Comparison of ENCODE assay signal across 14 cellular contexts in the genomic region with DNA sequence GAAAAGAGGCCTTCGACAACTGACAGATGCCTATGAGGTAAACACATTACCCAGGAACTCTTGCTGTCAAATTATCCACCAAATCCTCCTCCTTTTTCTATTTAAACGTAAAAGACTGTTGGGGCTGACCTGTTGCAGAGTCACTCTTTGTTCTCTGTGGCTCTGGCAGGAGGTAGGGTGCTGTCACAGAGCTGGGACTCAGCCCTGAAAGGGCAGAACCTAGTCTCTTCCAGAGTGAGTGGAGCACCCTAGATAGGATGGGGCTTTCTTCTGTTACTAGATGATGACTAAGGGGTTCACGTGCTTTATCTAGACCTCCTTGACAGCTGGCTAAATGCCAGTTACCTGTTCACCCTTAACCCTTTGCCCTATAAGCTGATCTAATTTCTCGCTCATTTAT. TPM values are rescaled to one million over a fixed set of nuclear protein-coding genes. Genes with fewer than 3 reads are reported as not detected.
DNase-seq lines count a peak whose midpoint lies in the region; ATAC-seq and TF ChIP-seq lines count a peak whose summit lies in the region.
"Had no signal": no experiment of that assay in that cellular context is flagged by ENCODE, and none has a peak within 500 bp of the region (broad histone marks: within the 10 kb centered on the region; RNA-seq: fewer than 3 reads in every experiment).

No MANE protein-coding gene starts in this region.

- CTCF ChIA-PET in A673 (lab: Charles Lee) = no interaction called here

- DNase-seq in left ventricle myocardium superior (no peak), left cardiac atrium (no peak), left lobe of liver (ENCODE audit: low spot score) (peak; percentile 32), psoas muscle (no peak), A673 (ENCODE audit: low spot score) (no peak), foreskin melanocyte (no peak)
- DNase-seq: Calu3; CD4-positive, alpha-beta T cell; DMS79; GM23248 had no signal

- WGBS in psoas muscle, 3 donors = 79 to 96% (median 84%) methylated on average over 4 of the region's 4 CpGs

- intact Hi-C loops in left ventricle myocardium superior (cut with micrococcal nuclease) = no loop called here
- intact Hi-C loops in left cardiac atrium (cut with DNase I) = no loop called here
- intact Hi-C loops in psoas muscle (cut with DNase I) = no loop called here
- intact Hi-C loops in A673 (cut with micrococcal nuclease; ENCODE audit: unreplicated experiment) = no loop called here

- H3K4me1 ChIP-seq in psoas muscle = peaks cover 15% of the 10 kb centered on the region
- H3K4me1 ChIP-seq in A673 (ENCODE audit: insufficient read depth, low read length, poor library complexity, severe bottlenecking) = no peaks in the 10 kb centered on the region

- peaks cover 0 to 51% of the 10 kb centered on the region in 2 donors for H3K36me3 ChIP-seq in psoas muscle (ENCODE audit: insufficient read depth in 1 of 2, low read depth in 1 of 2)
- peaks cover 21% of the 10 kb centered on the region for H3K36me3 ChIP-seq in A673 (ENCODE audit: insufficient read depth, low read length, poor library complexity, severe bottlenecking)

- POLR2A ChIA-PET in A673 (lab: Charles Lee; ENCODE audit: low non-redundant PET) = no interaction called here

- H3K27me3 ChIP-seq in psoas muscle (ENCODE audit: insufficient read depth in 3 of 3, low read length in 2 of 3) = no peaks in the 10 kb centered on the region
- no peaks in the 10 kb centered on the region for H3K27me3 ChIP-seq in A673 (replicated peaks; ENCODE audit: insufficient read depth, low read depth, low read length, poor library complexity)

- peak overlapping the region; percentile 71 for H3K27ac ChIP-seq in psoas muscle
- no peak overlapping the region for H3K27ac ChIP-seq in A673 (ENCODE audit: low read depth, low read length, poor library complexity, severe bottlenecking)
- H3K27ac ChIP-seq: GM23248, HL-60 had no signal

- H3K9me3 ChIP-seq in psoas muscle (no peaks in the 10 kb centered on the region), A673 (ENCODE audit: low read depth, low read length, poor library complexity, severe bottlenecking) (no peaks in the 10 kb centered on the region)

- no TSS peak for BruUV-seq in A673 (replicated peaks; lab: Mats Ljungman, UMichigan)

- no peak for TF ChIP-seq CTCF in psoas muscle (IDR thresholded peaks at IDR 0.05)
- no peak for TF ChIP-seq CTCF in A673 (conservative IDR thresholded peaks at IDR 0.05; ENCODE audit: low read depth, low read length)

- H3K4me3 ChIP-seq in psoas muscle = no peak overlapping the region
- no peak overlapping the region for H3K4me3 ChIP-seq in A673 (ENCODE audit: low read depth, low read length, poor library complexity, severe bottlenecking)
- H3K4me3 ChIP-seq: GM12878, GM23248 had no signal

- ATAC-seq in left ventricle myocardium superior = peak; percentile 26
- no peak for ATAC-seq in left cardiac atrium
- ATAC-seq in left lobe of liver = no peak
- ATAC-seq in psoas muscle = peak in 3 of 4 donors; percentile 26 to 40 (median 38)
- ATAC-seq in GM18907 (IDR thresholded peaks at IDR 0.05; ENCODE audit: unreplicated experiment) = no peak
- ATAC-seq: GM12878, HCT116 had no signal

RNA-seq across cellular contexts. Expression of a gene that starts 25.7 kb away (rescaled TPM):
- total RNA-seq in left ventricle myocardium superior = 18.1 TPM
- total RNA-seq in left cardiac atrium = 10 to 100 TPM; 13.1 to 15.9 TPM
- 9.9 TPM for total RNA-seq in left lobe of liver
- total RNA-seq in psoas muscle = 10 to 100 TPM; 18.8 to 28.8 (median 20.1) TPM
- 10 to 100 TPM; 10.2 to 25.4 (median 11.9) TPM for polyA plus RNA-seq in psoas muscle
- total RNA-seq in A673 (2021) = 22.4 and 24.0 TPM in 2 replicates

RNA-seq across cellular contexts. Expression of a gene that starts 40.2 kb away (rescaled TPM):
- total RNA-seq in left ventricle myocardium superior (9.0 TPM), left cardiac atrium (10 to 100 TPM; 12.9 to 51.4 TPM), left lobe of liver (6.8 TPM), psoas muscle (10 to 100 TPM; 18.0 to 61.9 (median 24.2) TPM), A673 (2021) (23.6 and 26.9 TPM in 2 replicates)
- 1 to 10 TPM; 3.1 to 8.6 (median 3.3) TPM for polyA plus RNA-seq in psoas muscle

Comparison
In these comparisons a context has a peak if more than half of its experiments do, and no peak if none do; other contexts are left out.
1. ATAC-seq: peak in left ventricle myocardium superior (single experiment) and psoas muscle (3 of 4); none in left cardiac atrium (0 of 2), left lobe of liver (single experiment) and GM18907 (single experiment).